ENCODE assay signal across 8 cellular contexts in genomic region chr19:55654833-55655647, GRCh38. TPM values are rescaled to one million over a fixed set of nuclear protein-coding genes. Genes with fewer than 3 reads are reported as not detected.
DNase-seq lines count a peak whose midpoint lies in the region; ATAC-seq and TF ChIP-seq lines count a peak whose summit lies in the region.

U2AF2 (plus strand) TSS chr19:55655035; CDS start chr19:55655105, 70 bp downstream.

- peaks cover 41% of the 10 kb centered on the region for H3K4me1 ChIP-seq in DOHH2 (ENCODE audit: control insufficient read depth, low read length)

- H3K36me3 ChIP-seq in DOHH2 (ENCODE audit: control insufficient read depth, low read length) = peaks cover 82% of the 10 kb centered on the region
- peaks cover 41% of the 10 kb centered on the region for H3K36me3 ChIP-seq in KOPT-K1 (ENCODE audit: insufficient read depth, low read length)

- DNase-seq in RWPE1 (ENCODE audit: low spot score) = peak; percentile 95
- DNase-seq in activated T-helper 9 cell treated with anti-CD3 and anti-CD28 coated beads, Interleukin-2, amount 50 U/mL, for 16 hours (ENCODE audit: low read depth) = peak; percentile 93
- peak; percentile 94 for DNase-seq in fibroblast of the aortic adventitia (ENCODE audit: low read depth)
- peak; percentile 99 for DNase-seq in nephron progenitor cell
- peak; percentile 95 for DNase-seq in stimulated activated naive CD8-positive, alpha-beta T cell treated with anti-CD3 and anti-CD28 coated beads, Interleukin-15, amount 100 ng/mL, for 72 hours

- CTCF ChIA-PET in RWPE1 (lab: Yijun Ruan, JAX) = interaction anchor here (0.6 to 0.7 kb wide), 2 partner anchors 15 to 30 kb away, joined by 4 to 5 read pairs; no protein-coding TSS in a partner anchor

- H3K4me3 ChIP-seq in DOHH2 (ENCODE audit: low read length) (peak within 1 kb of the TSS; percentile 96), fibroblast of the aortic adventitia (ENCODE audit: low read depth, low read length) (peak within 1 kb of the TSS; percentile 92)

- H4K20me1 ChIP-seq in DOHH2 (ENCODE audit: control insufficient read depth, insufficient read depth, low read depth, low read length) = peaks cover 24% of the 10 kb centered on the region

- POLR2A ChIA-PET in RWPE1 (lab: Yijun Ruan, JAX; ENCODE audit: low non-redundant PET) = interaction anchor here (0.9 kb wide), 2 partner anchors 12 to 18 kb away, joined by 3 read pairs; no protein-coding TSS in a partner anchor

- peaks cover 66% of the 10 kb centered on the region for H3K79me2 ChIP-seq in DOHH2 (ENCODE audit: control insufficient read depth, low read length)

- no peaks in the 10 kb centered on the region for H3K27me3 Mint-ChIP-seq in nephron progenitor cell (ENCODE audit: low read depth, poor library complexity)
- H3K27me3 Mint-ChIP-seq in stimulated activated naive CD8-positive, alpha-beta T cell treated with anti-CD3 and anti-CD28 coated beads, Interleukin-15, amount 100 ng/mL, for 72 hours = no peaks in the 10 kb centered on the region

- no peaks in the 10 kb centered on the region for H3F3A ChIP-seq in DOHH2 (ENCODE audit: control insufficient read depth, insufficient read depth)

- H3K27ac Mint-ChIP-seq in nephron progenitor cell = peak within 1 kb of the TSS; percentile 100
- H3K27ac Mint-ChIP-seq in stimulated activated naive CD8-positive, alpha-beta T cell treated with anti-CD3 and anti-CD28 coated beads, Interleukin-15, amount 100 ng/mL, for 72 hours = peak within 1 kb of the TSS; percentile 98 to 99

- H3K36me3 Mint-ChIP-seq in nephron progenitor cell (ENCODE audit: low read depth) = peaks cover 14% of the 10 kb centered on the region

- TF ChIP-seq CTCF in DOHH2 (IDR thresholded peaks at IDR 0.05; ENCODE audit: low read depth, low read length, poor library complexity, severe bottlenecking) (no peak), RWPE1 (conservative IDR thresholded peaks at IDR 0.05; ENCODE audit: low read depth) (no peak), fibroblast of the aortic adventitia (IDR thresholded peaks at IDR 0.05; ENCODE audit: insufficient read depth, low read length) (no peak), nephron progenitor cell (IDR thresholded peaks at IDR 0.05) (no peak)

- no peaks in the 10 kb centered on the region for H3K9me2 ChIP-seq in DOHH2 (replicated peaks; ENCODE audit: control insufficient read depth, low read length)

- H3K4me1 Mint-ChIP-seq in nephron progenitor cell = peaks cover 38% of the 10 kb centered on the region
- peaks cover 50% of the 10 kb centered on the region for H3K4me1 Mint-ChIP-seq in stimulated activated naive CD8-positive, alpha-beta T cell treated with anti-CD3 and anti-CD28 coated beads, Interleukin-15, amount 100 ng/mL, for 72 hours

- no peaks in the 10 kb centered on the region for H3K9me3 Mint-ChIP-seq in nephron progenitor cell
- H3K9me3 Mint-ChIP-seq in stimulated activated naive CD8-positive, alpha-beta T cell treated with anti-CD3 and anti-CD28 coated beads, Interleukin-15, amount 100 ng/mL, for 72 hours = no peaks in the 10 kb centered on the region

- H3K9me3 ChIP-seq in DOHH2 (ENCODE audit: control insufficient read depth, insufficient read depth, low read length) (no peaks in the 10 kb centered on the region), KOPT-K1 (ENCODE audit: insufficient read depth, low read length, poor library complexity, severe bottlenecking) (no peaks in the 10 kb centered on the region)

- H3K4me2 ChIP-seq in DOHH2 (ENCODE audit: low read length) = peak within 1 kb of the TSS; percentile 85

- H3K27ac ChIP-seq in DOHH2 (ENCODE audit: low read depth, low read length) = peak within 1 kb of the TSS; percentile 91
- peak within 1 kb of the TSS; percentile 100 for H3K27ac ChIP-seq in KOPT-K1 (ENCODE audit: low read depth, low read length, poor library complexity, severe bottlenecking)
- H3K27ac ChIP-seq in RWPE1 = peak within 1 kb of the TSS; percentile 98

- ATAC-seq in GM21786 (IDR thresholded peaks at IDR 0.05; ENCODE audit: unreplicated experiment) = peak; percentile 32
- ATAC-seq in stimulated activated naive CD8-positive, alpha-beta T cell treated with anti-CD3 and anti-CD28 coated beads, Interleukin-15, amount 100 ng/mL, for 72 hours = peak; percentile 66

- no peaks in the 10 kb centered on the region for H3K27me3 ChIP-seq in DOHH2 (ENCODE audit: control insufficient read depth, low read length)

- peak within 1 kb of the TSS; percentile 97 for H3K4me3 Mint-ChIP-seq in nephron progenitor cell
- H3K4me3 Mint-ChIP-seq in stimulated activated naive CD8-positive, alpha-beta T cell treated with anti-CD3 and anti-CD28 coated beads, Interleukin-15, amount 100 ng/mL, for 72 hours = peak within 1 kb of the TSS; percentile 88 to 90

RNA-seq across cellular contexts. Expression of gene U2AF2, which starts in this region (rescaled TPM):
- 69.5 and 71.4 TPM in 2 replicates for total RNA-seq in fibroblast of the aortic adventitia (ENCODE audit: low replicate concordance)

Comparison
In these comparisons a context has a peak if more than half of its experiments do, and no peak if none do; other contexts are left out.
1. Peak in every context shown above with its lines: DNase-seq, ATAC-seq, H3K4me3 ChIP-seq and H3K27ac ChIP-seq.